ENCODE assay signal across 8 cellular contexts in the genomic region with DNA sequence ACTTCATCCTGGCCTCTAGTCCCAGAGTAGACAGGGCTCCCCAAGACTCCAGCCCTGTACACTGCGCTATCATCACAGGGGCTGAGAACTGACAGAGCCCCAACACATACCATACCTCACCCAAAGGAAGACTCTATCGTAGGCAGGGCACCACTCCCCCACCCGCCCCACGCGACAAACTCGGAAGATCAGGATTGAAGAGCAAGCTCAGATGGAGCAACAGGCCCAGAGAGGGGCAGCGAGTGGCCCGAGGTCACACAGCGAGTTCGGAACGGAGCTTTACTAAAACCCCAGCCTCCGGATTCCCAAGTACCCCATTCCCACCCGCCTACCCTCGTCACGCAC. TPM values are rescaled to one million over a fixed set of nuclear protein-coding genes. Genes with fewer than 3 reads are reported as not detected.
DNase-seq lines count a peak whose midpoint lies in the region; ATAC-seq, FAIRE-seq and TF ChIP-seq lines count a peak whose summit lies in the region.

No MANE protein-coding gene starts in this region.

- peak in 1 of 2 donors; percentile 15 for DNase-seq in activated T-cell treated with anti-CD3 and anti-CD28 coated beads, Interleukin-2, amount 50 U/mL, for 72 hours
- no peak for DNase-seq in activated T-cell treated with anti-CD3 and anti-CD28 coated beads, Interleukin-2, amount 50 U/mL, for 1 hour
- DNase-seq in activated B cell treated with CpG ODN at 0.5 μM for 24 hours: no peak
- DNase-seq in fibroblast of the aortic adventitia (ENCODE audit: low read depth): no peak
- no peak for DNase-seq in progenitor cell of endocrine pancreas (ENCODE audit: low spot score, unreplicated experiment)
- no peak for DNase-seq in NCI-H2107 (lab: John Stamatoyannopoulos, UW)
- DNase-seq in NCI-H2081 (lab: John Stamatoyannopoulos, UW): no peak
- no peak for DNase-seq in D721Med (ENCODE audit: insufficient read length, low spot score)

- FAIRE-seq in D721Med (lab: Jason Lieb, UNC): no peak

- POLR2A ChIA-PET in activated B cell treated with CpG ODN at 0.5 μM for 24 hours (lab: Charles Lee): interaction anchor here (0.9 to 2.4 kb wide), 10 partner anchors 9 to 454 kb away, joined by 3 to 32 read pairs (median 3); partner anchors contain the start of genes INPP5B, MTF1, SNIP1 and YRDC

- H3K4me3 ChIP-seq in fibroblast of the aortic adventitia (ENCODE audit: low read depth, low read length): peak overlapping the region; percentile 70

- H3K9me3 Mint-ChIP-seq in activated T-cell treated with anti-CD3 and anti-CD28 coated beads, Interleukin-2, amount 50 U/mL, for 72 hours: no peaks in the 10 kb centered on the region
- H3K9me3 Mint-ChIP-seq in activated B cell treated with CpG ODN at 0.5 μM for 24 hours: no peaks in the 10 kb centered on the region
- no peaks in the 10 kb centered on the region for H3K9me3 Mint-ChIP-seq in progenitor cell of endocrine pancreas (ENCODE audit: low read depth)

- peak overlapping the region; percentile 80 for H3K27ac Mint-ChIP-seq in activated T-cell treated with anti-CD3 and anti-CD28 coated beads, Interleukin-2, amount 50 U/mL, for 72 hours
- peak overlapping the region; percentile 87 for H3K27ac Mint-ChIP-seq in activated B cell treated with CpG ODN at 0.5 μM for 24 hours
- H3K27ac Mint-ChIP-seq in progenitor cell of endocrine pancreas: peak overlapping the region; percentile 85

- intact Hi-C loops in activated B cell treated with CpG ODN at 0.5 μM for 24 hours (cut with micrococcal nuclease): loop anchor here (1.0 kb wide), 2 partner anchors 8 to 16 kb away; partner anchors contain the start of gene INPP5B

- peak overlapping the region; percentile 97 to 99 for H3K4me3 Mint-ChIP-seq in activated T-cell treated with anti-CD3 and anti-CD28 coated beads, Interleukin-2, amount 50 U/mL, for 72 hours
- H3K4me3 Mint-ChIP-seq in activated B cell treated with CpG ODN at 0.5 μM for 24 hours (peak overlapping the region; percentile 99), progenitor cell of endocrine pancreas (ENCODE audit: low read depth) (peak overlapping the region; percentile 84)

- no peak for ATAC-seq in activated T-cell treated with anti-CD3 and anti-CD28 coated beads, Interleukin-2, amount 50 U/mL, for 72 hours (replicated peaks in 1 of 2)
- ATAC-seq in activated B cell treated with CpG ODN at 0.5 μM for 24 hours (ENCODE audit: low read depth): no peak

- peaks cover 57% of the 10 kb centered on the region for H3K4me1 Mint-ChIP-seq in activated T-cell treated with anti-CD3 and anti-CD28 coated beads, Interleukin-2, amount 50 U/mL, for 72 hours (ENCODE audit: low read depth)
- H3K4me1 Mint-ChIP-seq in activated B cell treated with CpG ODN at 0.5 μM for 24 hours (peaks cover 51% of the 10 kb centered on the region), progenitor cell of endocrine pancreas (ENCODE audit: low read depth) (peaks cover 14% of the 10 kb centered on the region)

- no peak for TF ChIP-seq CTCF in activated B cell treated with CpG ODN at 0.5 μM for 24 hours (IDR thresholded peaks at IDR 0.05)
- no peak for TF ChIP-seq CTCF in fibroblast of the aortic adventitia (IDR thresholded peaks at IDR 0.05; ENCODE audit: insufficient read depth, low read length)
- no peak for TF ChIP-seq CTCF in progenitor cell of endocrine pancreas (IDR thresholded peaks at IDR 0.05; ENCODE audit: unreplicated experiment)
- no peak for TF ChIP-seq CTCF in D721Med (IDR thresholded peaks at IDR 0.05; ENCODE audit: insufficient read depth, missing control alignments)

- no peaks in the 10 kb centered on the region for H3K27me3 Mint-ChIP-seq in activated T-cell treated with anti-CD3 and anti-CD28 coated beads, Interleukin-2, amount 50 U/mL, for 72 hours (ENCODE audit: low read depth)
- no peaks in the 10 kb centered on the region for H3K27me3 Mint-ChIP-seq in activated B cell treated with CpG ODN at 0.5 μM for 24 hours
- H3K27me3 Mint-ChIP-seq in progenitor cell of endocrine pancreas: no peaks in the 10 kb centered on the region

- CTCF ChIA-PET in activated B cell treated with CpG ODN at 0.5 μM for 24 hours (lab: Charles Lee): interaction anchor here (0.6 to 3.2 kb wide), 6 partner anchors 8 to 72 kb away, joined by 3 to 11 read pairs (median 4); partner anchors contain the start of gene MTF1

- peaks cover 10 to 20% of the 10 kb centered on the region in 2 donors for H3K36me3 Mint-ChIP-seq in activated T-cell treated with anti-CD3 and anti-CD28 coated beads, Interleukin-2, amount 50 U/mL, for 72 hours (ENCODE audit: insufficient read depth in 2 of 2)
- peaks cover 27% of the 10 kb centered on the region for H3K36me3 Mint-ChIP-seq in activated B cell treated with CpG ODN at 0.5 μM for 24 hours (ENCODE audit: low read depth)
- peaks cover 4% of the 10 kb centered on the region for H3K36me3 Mint-ChIP-seq in progenitor cell of endocrine pancreas (ENCODE audit: insufficient read depth)

RNA-seq across cellular contexts. Expression of gene INPP5B, which starts 15.7 kb away (rescaled TPM):
- total RNA-seq in activated T-cell treated with anti-CD3 and anti-CD28 coated beads, Interleukin-2, amount 50 U/mL, for 72 hours: 10 to 100 TPM; 44.7 to 53.6 TPM
- 63.4 and 70.3 TPM in 2 replicates for total RNA-seq in activated B cell treated with CpG ODN at 0.5 μM for 24 hours
- total RNA-seq in fibroblast of the aortic adventitia (ENCODE audit: low replicate concordance): 26.8 and 35.5 TPM in 2 replicates
- 21.1 and 21.9 TPM in 2 replicates for total RNA-seq in progenitor cell of endocrine pancreas

RNA-seq across cellular contexts. Expression of gene SF3A3, which starts 58.7 kb away (rescaled TPM):
- total RNA-seq in activated T-cell treated with anti-CD3 and anti-CD28 coated beads, Interleukin-2, amount 50 U/mL, for 72 hours: 10 to 100 TPM; 67.9 to 81.4 TPM
- total RNA-seq in activated B cell treated with CpG ODN at 0.5 μM for 24 hours (82.4 and 90.5 TPM in 2 replicates), fibroblast of the aortic adventitia (ENCODE audit: low replicate concordance) (75.2 and 87.7 TPM in 2 replicates), progenitor cell of endocrine pancreas (73.8 and 77.3 TPM in 2 replicates)
